In genomic region chr5:151596839-151597539, GRCh38 we compare ENCODE assay signal across 1 cellular context.
TF ChIP-seq lines count a peak whose summit lies in the region.

No MANE protein-coding gene starts in this region.

TF ChIP-seq in IMR-90, 13 proteins besides CTCF, POLR2A, EP300 and RAD21 (continued from another document):
- TF ChIP-seq, protein P1, sequence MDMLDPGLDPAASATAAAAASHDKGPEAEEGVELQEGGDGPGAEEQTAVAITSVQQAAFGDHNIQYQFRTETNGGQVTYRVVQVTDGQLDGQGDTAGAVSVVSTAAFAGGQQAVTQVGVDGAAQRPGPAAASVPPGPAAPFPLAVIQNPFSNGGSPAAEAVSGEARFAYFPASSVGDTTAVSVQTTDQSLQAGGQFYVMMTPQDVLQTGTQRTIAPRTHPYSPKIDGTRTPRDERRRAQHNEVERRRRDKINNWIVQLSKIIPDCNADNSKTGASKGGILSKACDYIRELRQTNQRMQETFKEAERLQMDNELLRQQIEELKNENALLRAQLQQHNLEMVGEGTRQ (IDR thresholded peaks at IDR 0.05; ENCODE audit: low read depth, low read length): no peak
- TF ChIP-seq FOS (IDR thresholded peaks at IDR 0.05; ENCODE audit: low read depth, low read length) (no peak), NFE2L2 (IDR thresholded peaks at IDR 0.05; ENCODE audit: low read depth, low read length) (no peak), CHD1 (IDR thresholded peaks at IDR 0.05; ENCODE audit: low read depth, low read length) (no peak), MXI1 (IDR thresholded peaks at IDR 0.05; ENCODE audit: borderline replicate concordance, low read depth, low read length) (no peak), ELK1 (IDR thresholded peaks at IDR 0.05; ENCODE audit: borderline replicate concordance, low read depth, low read length) (no peak), MAZ (IDR thresholded peaks at IDR 0.05; ENCODE audit: borderline replicate concordance, low read depth, low read length) (no peak), RCOR1 (IDR thresholded peaks at IDR 0.05; ENCODE audit: insufficient replicate concordance, low read length) (no peak), CEBPB (IDR thresholded peaks at IDR 0.05; ENCODE audit: low read depth, low read length) (no peak), BHLHE40 (IDR thresholded peaks at IDR 0.05; ENCODE audit: low read depth, low read length) (no peak)
